Comparison of ENCODE assay signal across 1 cellular context in genomic region chr10:43078175-43078985, GRCh38.
TF ChIP-seq lines count a peak whose summit lies in the region.

No MANE protein-coding gene starts in this region.

TF ChIP-seq in HepG2, 621 proteins besides CTCF, POLR2A, EP300 and RAD21:
- no peak for TF ChIP-seq RFX3 (CRISPR knock-in tag; IDR thresholded peaks at IDR 0.05)
- no peak for TF ChIP-seq ZIK1 (CRISPR knock-in tag; IDR thresholded peaks at IDR 0.05; ENCODE audit: borderline replicate concordance, low read depth)
- TF ChIP-seq ZBTB25 (CRISPR knock-in tag; IDR thresholded peaks at IDR 0.05) = no peak
- TF ChIP-seq IRF2 (CRISPR knock-in tag; IDR thresholded peaks at IDR 0.05) = no peak
- TF ChIP-seq SUZ12 (IDR thresholded peaks at IDR 0.05; ENCODE audit: low read depth, low read length) = no peak
- TF ChIP-seq AGO1 (IDR thresholded peaks at IDR 0.05; ENCODE audit: low read depth, low read length, poor library complexity, severe bottlenecking) = no peak
- no peak for TF ChIP-seq GABPA (IDR thresholded peaks at IDR 0.05; ENCODE audit: low read depth, low read length)
- no peak for TF ChIP-seq GABPA (CRISPR knock-in tag; IDR thresholded peaks at IDR 0.05; ENCODE audit: low read depth)
TF ChIP-seq in HepG2: peak in this region for 0.
